In genomic region chr21:35048706-35049617, GRCh38 we compare ENCODE assay signal across 8 cellular contexts. TPM values are rescaled to one million over a fixed set of nuclear protein-coding genes. Genes with fewer than 3 reads are reported as not detected.
DNase-seq lines count a peak whose midpoint lies in the region; ATAC-seq and TF ChIP-seq lines count a peak whose summit lies in the region.

RUNX1 (minus strand) TSS chr21:35049302.

- POLR2A ChIA-PET in Caco-2 (lab: Charles Lee), result no interaction called here

- intact Hi-C loops in Caco-2 (cut with micrococcal nuclease; ENCODE audit: unreplicated experiment), result no loop called here

- H3K27me3 ChIP-seq in Caco-2 (replicated peaks; ENCODE audit: control insufficient read depth, insufficient read depth, low read length) (no peaks in the 10 kb centered on the region), mucosa of rectum (ENCODE audit: control insufficient read depth in 2 of 2, insufficient read depth in 2 of 2, low read length in 2 of 2) (no peaks in the 10 kb centered on the region)

- H3K36me3 Mint-ChIP-seq in Caco-2 (ENCODE audit: insufficient read depth, unreplicated experiment), result no peaks in the 10 kb centered on the region
- H3K36me3 Mint-ChIP-seq in central memory CD8-positive, alpha-beta T cell (ENCODE audit: insufficient read depth), result peaks cover 39% of the 10 kb centered on the region

- no peak within 1 kb of the TSS for H3K4me3 Mint-ChIP-seq in Caco-2 (ENCODE audit: unreplicated experiment)
- H3K4me3 Mint-ChIP-seq in central memory CD8-positive, alpha-beta T cell, result peak within 1 kb of the TSS; percentile 89

- H3K36me3 ChIP-seq in Caco-2 (ENCODE audit: control insufficient read depth, insufficient read depth, low read length) (no peaks in the 10 kb centered on the region), mucosa of rectum (ENCODE audit: control insufficient read depth in 2 of 2, insufficient read depth in 2 of 2, low read length in 2 of 2) (no peaks in the 10 kb centered on the region)

- H3K9ac ChIP-seq in mucosa of rectum (ENCODE audit: low read depth in 1 of 2, low read length in 2 of 2), result peak within 1 kb of the TSS; percentile 54 to 58

- peak; percentile 56 for ATAC-seq in GM21526 (IDR thresholded peaks at IDR 0.05; ENCODE audit: low FRiP score, unreplicated experiment)
- ATAC-seq in central memory CD8-positive, alpha-beta T cell (replicated peaks; ENCODE audit: extremely low read depth, poor library complexity, severe bottlenecking), result peak; percentile 61

- H3K4me1 Mint-ChIP-seq in Caco-2 (ENCODE audit: low read depth, unreplicated experiment), result peaks cover 16% of the 10 kb centered on the region
- H3K4me1 Mint-ChIP-seq in central memory CD8-positive, alpha-beta T cell, result peaks cover 71% of the 10 kb centered on the region

- no peaks in the 10 kb centered on the region for H3K9me3 ChIP-seq in Caco-2
- no peaks in the 10 kb centered on the region for H3K9me3 ChIP-seq in mucosa of rectum (ENCODE audit: control insufficient read depth in 2 of 2, low read length in 2 of 2)

- H3K4me3 ChIP-seq in Caco-2 (ENCODE audit: low read depth, low read length), result no peak within 1 kb of the TSS
- peak within 1 kb of the TSS; percentile 46 to 72 for H3K4me3 ChIP-seq in mucosa of rectum (ENCODE audit: low read length in 2 of 2)

- no TSS peak for BruUV-seq in Caco-2 (replicated peaks; lab: Mats Ljungman, UMichigan)

- no peaks in the 10 kb centered on the region for H3K27me3 Mint-ChIP-seq in Caco-2 (ENCODE audit: insufficient read depth, unreplicated experiment)
- H3K27me3 Mint-ChIP-seq in central memory CD8-positive, alpha-beta T cell, result no peaks in the 10 kb centered on the region

- CTCF ChIA-PET in Caco-2 (lab: Charles Lee), result no interaction called here

- H3K27ac Mint-ChIP-seq in Caco-2 (ENCODE audit: unreplicated experiment), result no peak within 1 kb of the TSS
- peak within 1 kb of the TSS; percentile 98 for H3K27ac Mint-ChIP-seq in central memory CD8-positive, alpha-beta T cell (ENCODE audit: low read depth)

- H3K9me3 Mint-ChIP-seq in Caco-2 (ENCODE audit: unreplicated experiment), result no peaks in the 10 kb centered on the region
- no peaks in the 10 kb centered on the region for H3K9me3 Mint-ChIP-seq in central memory CD8-positive, alpha-beta T cell

- peak within 1 kb of the TSS; percentile 54 for H3K27ac ChIP-seq in VCaP
- peak within 1 kb of the TSS; percentile 70 to 83 for H3K27ac ChIP-seq in mucosa of rectum (ENCODE audit: low read depth in 2 of 2, low read length in 2 of 2)

- peaks cover 14% of the 10 kb centered on the region; the same call in 1 of the 2 replicates for H3K4me1 ChIP-seq in Caco-2
- H3K4me1 ChIP-seq in mucosa of rectum (ENCODE audit: control insufficient read depth in 2 of 2, insufficient read depth in 2 of 2, low read length in 2 of 2), result peaks cover 20 to 28% of the 10 kb centered on the region in 2 donors

- DNase-seq in Caco-2 (no peak), HUDEP-2 (lab: John Stamatoyannopoulos, UW; ENCODE audit: unreplicated experiment in 76 of 76) (peak in 68 of 76 experiments; percentile 17 to 88 (median 63)), cerebellar nuclear complex (lab: John Stamatoyannopoulos, UW) (no peak)
- DNase-seq in central memory CD8-positive, alpha-beta T cell (ENCODE audit: low spot score in 2 of 2), result peak; percentile 60 to 85
- peak; percentile 82 for DNase-seq in stimulated activated naive CD4-positive, alpha-beta T cell treated with Interleukin-2 at 50 U/mL for 16 hours (lab: John Stamatoyannopoulos, UW)

- TF ChIP-seq CTCF in Caco-2 (IDR thresholded peaks at IDR 0.05; ENCODE audit: insufficient read depth in 1 of 2, low read depth in 1 of 2, low read length in 1 of 2, severe bottlenecking in 1 of 2, unreplicated experiment in 1 of 2), result no peak
- TF ChIP-seq CTCF in VCaP (conservative IDR thresholded peaks at IDR 0.05), result no peak

RNA-seq across cellular contexts. Expression of gene RUNX1, which starts in this region (rescaled TPM):
- 11.7 and 12.1 TPM in 2 replicates for total RNA-seq in Caco-2 (2022)

Comparison
In these comparisons a context has a peak if more than half of its experiments do, and no peak if none do; other contexts are left out.
1. DNase-seq: peak in HUDEP-2 (68 of 76), central memory CD8-positive, alpha-beta T cell (2 of 2) and stimulated activated naive CD4-positive, alpha-beta T cell treated with Interleukin-2 at 50 U/mL for 16 hours (single experiment); none in Caco-2 (0 of 2) and cerebellar nuclear complex (0 of 2).